In the genomic region with DNA sequence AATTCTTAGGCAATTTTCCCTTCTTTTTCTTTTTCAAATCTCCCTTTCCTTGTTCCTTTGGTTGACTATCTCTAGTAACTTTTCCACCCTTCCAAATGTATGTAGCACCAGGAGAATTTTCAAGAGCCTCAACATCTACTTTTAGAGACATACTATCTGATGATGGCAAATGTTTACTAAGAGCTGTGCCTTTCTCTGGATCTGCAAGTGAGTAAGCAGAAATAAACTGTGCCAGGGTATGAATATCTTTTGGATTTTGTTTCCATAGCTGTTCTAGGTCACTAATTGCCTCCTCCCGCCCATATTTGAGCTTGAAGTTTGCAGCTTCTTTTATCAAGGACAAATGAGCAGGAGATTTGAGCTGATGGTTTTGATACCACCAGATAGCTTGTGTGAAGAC, we compare ENCODE assay signal across 28 cellular contexts.
A peak's percentile ranks its signal among the peaks of the same experiment; 100 is the strongest.
DNase-seq lines count a peak whose midpoint lies in the region; ATAC-seq and TF ChIP-seq lines count a peak whose summit lies in the region.
"Had no signal": no experiment of that assay in that cellular context is flagged by ENCODE, and none has a peak within 500 bp of the region (broad histone marks: within the 10 kb centered on the region; RNA-seq: fewer than 3 reads in every experiment).

No MANE protein-coding gene starts in this region.

- H3K27me3 Mint-ChIP-seq in CD4-positive, CD25-positive, alpha-beta regulatory T cell, result peaks cover 5% of the 10 kb centered on the region
- H3K27me3 Mint-ChIP-seq in activated T-helper 17 cell treated with anti-CD3 and anti-CD28 coated beads, Interleukin-2, amount 50 U/mL, for 72 hours, result no peaks in the 10 kb centered on the region
- H3K27me3 Mint-ChIP-seq in neural progenitor cell (ENCODE audit: insufficient read depth, low read depth), result peaks cover 9% of the 10 kb centered on the region
- H3K27me3 Mint-ChIP-seq: naive B cell had no signal

- peak overlapping the region; percentile 8 to 88 (median 15) for H3K27ac Mint-ChIP-seq in CD4-positive, CD25-positive, alpha-beta regulatory T cell
- peak overlapping the region; percentile 32 for H3K27ac Mint-ChIP-seq in activated T-helper 17 cell treated with anti-CD3 and anti-CD28 coated beads, Interleukin-2, amount 50 U/mL, for 72 hours
- H3K27ac Mint-ChIP-seq in neural progenitor cell, result no peak overlapping the region
- H3K27ac Mint-ChIP-seq: activated CD4-positive, alpha-beta T cell treated with anti-CD3 and anti-CD28 coated beads, Interleukin-2, amount 10 ng/mL, durations not matched to agents 24 days and 14 days; H9; stimulated activated effector memory CD8-positive, alpha-beta T cell treated with anti-CD3 and anti-CD28 coated beads, Interleukin-12 subunit alpha, Interleukin-12 subunit beta, amount 100 ng/mL, for 72 hours; T-helper 2 cell treated with Interferon-gamma antibody and Interleukin-4, amounts not matched to agents 5 μg/mL and 100 μg/mL, for 36 hours had no signal

- no peaks in the 10 kb centered on the region for H3K36me3 ChIP-seq in CD4-positive, CD25-positive, alpha-beta regulatory T cell (ENCODE audit: control insufficient read depth, insufficient read depth, low read length)
- H3K36me3 ChIP-seq in HUES64 (ENCODE audit: insufficient read depth, low read length) (peaks cover 3% of the 10 kb centered on the region; the same call in 1 of the 2 replicates), neural progenitor cell (no peaks in the 10 kb centered on the region)
- H3K36me3 ChIP-seq: adrenal gland, esophagus squamous epithelium, gastroesophageal sphincter, lower lobe of right lung had no signal

- H3K36me3 Mint-ChIP-seq in CD4-positive, CD25-positive, alpha-beta regulatory T cell, result no peaks in the 10 kb centered on the region
- H3K36me3 Mint-ChIP-seq in activated T-helper 17 cell treated with anti-CD3 and anti-CD28 coated beads, Interleukin-2, amount 50 U/mL, for 72 hours (ENCODE audit: low read depth), result no peaks in the 10 kb centered on the region
- peaks cover 23% of the 10 kb centered on the region for H3K36me3 Mint-ChIP-seq in neural progenitor cell

- no peaks in the 10 kb centered on the region for H3K9me3 ChIP-seq in CD4-positive, CD25-positive, alpha-beta regulatory T cell (ENCODE audit: control insufficient read depth in 2 of 2, low read length in 2 of 2)
- H3K9me3 ChIP-seq in HUES64 (ENCODE audit: insufficient read depth, low read depth, low read length) (no peaks in the 10 kb centered on the region), neural progenitor cell (ENCODE audit: low read depth) (no peaks in the 10 kb centered on the region)
- H3K9me3 ChIP-seq: adrenal gland, esophagus squamous epithelium, gastroesophageal sphincter, lower lobe of right lung had no signal

- no peak for ATAC-seq in CD4-positive, CD25-positive, alpha-beta regulatory T cell (ENCODE audit: low read depth in 2 of 2)
- no peak for ATAC-seq in activated T-helper 17 cell treated with anti-CD3 and anti-CD28 coated beads, Interleukin-2, amount 50 U/mL, for 72 hours (replicated peaks)
- ATAC-seq in GM18858 (IDR thresholded peaks at IDR 0.05; ENCODE audit: unreplicated experiment), result no peak
- ATAC-seq: gastroesophageal sphincter; GM12878; lower lobe of right lung; Right ventricle myocardium inferior; stimulated activated effector memory CD8-positive, alpha-beta T cell treated with anti-CD3 and anti-CD28 coated beads, Interleukin-12 subunit alpha, Interleukin-12 subunit beta, amount 100 ng/mL, for 72 hours had no signal

- H3K9ac ChIP-seq in HUES64 (ENCODE audit: low read depth, low read length) (no peak overlapping the region), neural progenitor cell (no peak overlapping the region)

- TF ChIP-seq CTCF in neural progenitor cell (IDR thresholded peaks at IDR 0.05), result no peak

- H3K27ac ChIP-seq in CD4-positive, CD25-positive, alpha-beta regulatory T cell (ENCODE audit: insufficient read depth, low read length, poor library complexity, severe bottlenecking), result no peak overlapping the region
- H3K27ac ChIP-seq in HUES64 (ENCODE audit: low read depth, low read length) (0 out of 2 replicates have a peak overlapping the region, but pooled peaks have one; percentile 35), neural progenitor cell (peak overlapping the region; percentile 53)
- H3K27ac ChIP-seq: adrenal gland, esophagus squamous epithelium, gastroesophageal sphincter, HL-60, lower lobe of right lung had no signal

- H2AFZ ChIP-seq in neural progenitor cell (replicated peaks), result no peak overlapping the region

- WGBS in HUES64, result 100% methylated on average over 1 of the region's 1 CpG

- H3K27me3 ChIP-seq in CD4-positive, CD25-positive, alpha-beta regulatory T cell (ENCODE audit: control insufficient read depth, insufficient read depth, low read length), result no peaks in the 10 kb centered on the region
- H3K27me3 ChIP-seq in HUES64 (ENCODE audit: insufficient read depth, low read length) (peaks cover 12% of the 10 kb centered on the region), neural progenitor cell (no peaks in the 10 kb centered on the region)
- H3K27me3 ChIP-seq: adrenal gland, dorsolateral prefrontal cortex, esophagus squamous epithelium, gastroesophageal sphincter had no signal

- no peak for DNase-seq in CD4-positive, CD25-positive, alpha-beta regulatory T cell
- DNase-seq in neural progenitor cell (ENCODE audit: low spot score), result no peak
- no peak for DNase-seq in SIG-M5 treated with dmso at 0.1 percent for 504 hours (lab: John Stamatoyannopoulos, UW; ENCODE audit: unreplicated experiment)
- DNase-seq in glomerular visceral epithelial cell (ENCODE audit: extremely low spot score), result no peak
- DNase-seq: activated CD4-positive, alpha-beta T cell treated with anti-CD3 and anti-CD28 coated beads, Interleukin-2, amount 10 ng/mL, durations not matched to agents 24 days and 14 days; activated T-cell treated with anti-CD3 and anti-CD28 coated beads, Interleukin-2, amount 50 U/mL, for 1 hour; adrenal gland; dorsolateral prefrontal cortex; esophagus squamous epithelium; H9; hippocampal formation; Kasumi-1; lower lobe of right lung; midbrain; MV-4-11; naive B cell; NCI-H1436; NCI-H345; occipital lobe had no signal

- peaks cover 0 to 3% (median 0%) of the 10 kb centered on the region in 7 donors for H3K9me3 Mint-ChIP-seq in CD4-positive, CD25-positive, alpha-beta regulatory T cell
- no peaks in the 10 kb centered on the region for H3K9me3 Mint-ChIP-seq in activated T-helper 17 cell treated with anti-CD3 and anti-CD28 coated beads, Interleukin-2, amount 50 U/mL, for 72 hours
- peaks cover 14% of the 10 kb centered on the region for H3K9me3 Mint-ChIP-seq in neural progenitor cell
- H3K9me3 Mint-ChIP-seq: activated CD4-positive, alpha-beta T cell treated with anti-CD3 and anti-CD28 coated beads, Interleukin-2, amount 10 ng/mL, durations not matched to agents 24 days and 14 days; stimulated activated effector memory CD8-positive, alpha-beta T cell treated with anti-CD3 and anti-CD28 coated beads, Interleukin-12 subunit alpha, Interleukin-12 subunit beta, amount 100 ng/mL, for 72 hours; T-helper 2 cell treated with Interferon-gamma antibody and Interleukin-4, amounts not matched to agents 5 μg/mL and 100 μg/mL, for 36 hours had no signal

- H3K4me1 ChIP-seq in CD4-positive, CD25-positive, alpha-beta regulatory T cell (ENCODE audit: control insufficient read depth, insufficient read depth, low read length, poor library complexity, severe bottlenecking), result peaks cover 26% of the 10 kb centered on the region
- H3K4me1 ChIP-seq in HUES64 (ENCODE audit: insufficient read depth, low read length) (no peaks in the 10 kb centered on the region), neural progenitor cell (peaks cover 20% of the 10 kb centered on the region)

- H3K79me2 ChIP-seq in neural progenitor cell (ENCODE audit: low read depth), result peaks cover 70% of the 10 kb centered on the region

- no peak overlapping the region for H3K4me3 ChIP-seq in CD4-positive, CD25-positive, alpha-beta regulatory T cell (ENCODE audit: low read depth, low read length)
- no peak overlapping the region for H3K4me3 ChIP-seq in HUES64 (ENCODE audit: low read length)
- H3K4me3 ChIP-seq in neural progenitor cell, result no peak overlapping the region
- H3K4me3 ChIP-seq: adrenal gland, dorsolateral prefrontal cortex, esophagus squamous epithelium, gastroesophageal sphincter, GM12878, lower lobe of right lung had no signal

- peak overlapping the region in 2 of 4 donors; percentile 2 to 12 for H3K4me3 Mint-ChIP-seq in CD4-positive, CD25-positive, alpha-beta regulatory T cell
- no peak overlapping the region for H3K4me3 Mint-ChIP-seq in activated T-helper 17 cell treated with anti-CD3 and anti-CD28 coated beads, Interleukin-2, amount 50 U/mL, for 72 hours
- H3K4me3 Mint-ChIP-seq in neural progenitor cell, result no peak overlapping the region
- H3K4me3 Mint-ChIP-seq: activated CD4-positive, alpha-beta T cell treated with anti-CD3 and anti-CD28 coated beads, Interleukin-2, amount 10 ng/mL, durations not matched to agents 24 days and 14 days; H9; stimulated activated effector memory CD8-positive, alpha-beta T cell treated with anti-CD3 and anti-CD28 coated beads, Interleukin-12 subunit alpha, Interleukin-12 subunit beta, amount 100 ng/mL, for 72 hours; T-helper 2 cell treated with Interferon-gamma antibody and Interleukin-4, amounts not matched to agents 5 μg/mL and 100 μg/mL, for 36 hours had no signal

- H4K20me1 ChIP-seq in neural progenitor cell (ENCODE audit: low read depth), result peaks cover 44% of the 10 kb centered on the region

- H3F3A ChIP-seq in neural progenitor cell (ENCODE audit: low read depth), result peaks cover 23% of the 10 kb centered on the region

- H3K4me2 ChIP-seq in neural progenitor cell, result peak overlapping the region; percentile 54

- peaks cover 40 to 58% (median 46%) of the 10 kb centered on the region in 4 donors for H3K4me1 Mint-ChIP-seq in CD4-positive, CD25-positive, alpha-beta regulatory T cell
- H3K4me1 Mint-ChIP-seq in activated T-helper 17 cell treated with anti-CD3 and anti-CD28 coated beads, Interleukin-2, amount 50 U/mL, for 72 hours, result peaks cover 33% of the 10 kb centered on the region
- peaks cover 19% of the 10 kb centered on the region for H3K4me1 Mint-ChIP-seq in neural progenitor cell
